Comparison of ENCODE assay signal across 8 cellular contexts in the genomic region with DNA sequence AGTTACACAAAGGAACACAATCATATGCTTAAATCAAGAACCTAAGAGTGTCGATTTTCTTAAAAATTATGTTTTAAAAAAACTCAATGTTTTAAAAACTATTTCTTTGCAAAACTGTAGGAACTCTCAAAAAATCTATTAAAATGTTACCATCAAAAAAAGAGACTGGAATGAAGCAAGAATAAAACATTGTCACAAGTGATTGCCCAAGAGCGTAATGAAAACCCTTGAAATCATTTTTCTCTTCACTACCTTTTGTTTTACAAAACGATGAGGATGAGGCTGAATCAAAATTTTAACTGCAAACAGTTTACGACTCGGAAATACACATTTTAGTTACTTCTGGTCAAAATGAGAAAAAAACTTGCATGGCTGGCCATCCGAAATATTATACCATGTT. TPM values are rescaled to one million over a fixed set of nuclear protein-coding genes. Genes with fewer than 3 reads are reported as not detected.
DNase-seq lines count a peak whose midpoint lies in the region; ATAC-seq, FAIRE-seq and TF ChIP-seq lines count a peak whose summit lies in the region.

No MANE protein-coding gene starts in this region.

- no peak overlapping the region for H2BK15ac ChIP-seq in neuronal stem cell (ENCODE audit: low read length)

- H3K27ac ChIP-seq in OCI-LY3 (ENCODE audit: low read length), result peak overlapping the region; percentile 91
- peak overlapping the region; percentile 92 for H3K27ac ChIP-seq in endothelial cell of umbilical vein (ENCODE audit: insufficient read depth, low read depth, low read length)
- no peak overlapping the region for H3K27ac ChIP-seq in neuronal stem cell (replicated peaks; ENCODE audit: low read length)

- H3K79me1 ChIP-seq in neuronal stem cell (ENCODE audit: low read depth, low read length), result peaks cover 10% of the 10 kb centered on the region

- no peak overlapping the region for H2BK120ac ChIP-seq in neuronal stem cell (ENCODE audit: low read depth, low read length)

- H3K4me2 ChIP-seq in OCI-LY3 (ENCODE audit: low read length) (peak overlapping the region; percentile 85), endothelial cell of umbilical vein (ENCODE audit: insufficient read depth, low read length) (peak overlapping the region; percentile 87), neuronal stem cell (ENCODE audit: insufficient read depth, low read length, poor library complexity, severe bottlenecking) (peak overlapping the region; percentile 49)

- H4K91ac ChIP-seq in neuronal stem cell (ENCODE audit: low read depth, low read length, poor library complexity), result no peak overlapping the region

- no peak for TF ChIP-seq POLR2A in endothelial cell of umbilical vein (IDR thresholded peaks at IDR 0.05; ENCODE audit: low read depth, low read length)

- POLR2A ChIA-PET in endothelial cell of umbilical vein (lab: Charles Lee), result interaction anchor here (0.5 to 1.4 kb wide), 3 partner anchors 17 to 184 kb away, joined by 4 to 6 read pairs (median 4); no protein-coding TSS in a partner anchor

- H3K9ac ChIP-seq in OCI-LY3 (ENCODE audit: low read length) (peak overlapping the region; percentile 97), endothelial cell of umbilical vein (replicated peaks; ENCODE audit: extremely low read depth, insufficient read depth, low read length) (peak overlapping the region; percentile 98), neuronal stem cell (ENCODE audit: low read depth, low read length, poor library complexity) (no peak overlapping the region)

- peak overlapping the region; percentile 81 for H3K4me3 ChIP-seq in OCI-LY3 (ENCODE audit: low read length)
- peak overlapping the region; percentile 66 to 84 (median 74) for H3K4me3 ChIP-seq in endothelial cell of umbilical vein (replicated peaks in 1 of 3; ENCODE audit: insufficient read depth in 1 of 3, low read depth in 1 of 3, low read length in 3 of 3)
- peak overlapping the region; percentile 94 to 99 for H3K4me3 ChIP-seq in neuronal stem cell (ENCODE audit: low read length in 2 of 2)

- H2BK5ac ChIP-seq in neuronal stem cell (ENCODE audit: low read length), result no peak overlapping the region

- no peaks in the 10 kb centered on the region for H3K9me1 ChIP-seq in endothelial cell of umbilical vein (replicated peaks; ENCODE audit: control insufficient read depth, extremely low read depth, insufficient read depth, low read length)

- no peak overlapping the region for H2AK5ac ChIP-seq in neuronal stem cell (ENCODE audit: low read depth, low read length)

- H2AFZ ChIP-seq in OCI-LY3 (ENCODE audit: low read depth, low read length), result no peak overlapping the region
- no peak overlapping the region for H2AFZ ChIP-seq in endothelial cell of umbilical vein (ENCODE audit: low read depth, low read length)
- H2AFZ ChIP-seq in neuronal stem cell (ENCODE audit: low read length), result no peak overlapping the region

- H3K36me3 ChIP-seq in OCI-LY3 (replicated peaks; ENCODE audit: low read depth, low read length) (peaks cover 27% of the 10 kb centered on the region), endothelial cell of umbilical vein (ENCODE audit: control insufficient read depth in 2 of 2, extremely low read depth in 1 of 2, insufficient read depth in 2 of 2, low read length in 2 of 2) (peaks cover 0 to under 1% of the 10 kb centered on the region in 2 experiments), neuronal stem cell (replicated peaks in 1 of 2; ENCODE audit: control insufficient read depth in 2 of 2, insufficient read depth in 2 of 2, low read length in 2 of 2) (peaks cover 3 to 43% of the 10 kb centered on the region in 2 donors)

- H3K4ac ChIP-seq in neuronal stem cell (ENCODE audit: low read length), result no peak overlapping the region

- ATAC-seq in HG02981 (IDR thresholded peaks at IDR 0.05; ENCODE audit: unreplicated experiment) (no peak), GM19463 (IDR thresholded peaks at IDR 0.05; ENCODE audit: unreplicated experiment) (no peak)

- H3K14ac ChIP-seq in neuronal stem cell (ENCODE audit: low read length), result no peak overlapping the region

- intact Hi-C loops in endothelial cell of umbilical vein (cut with micrococcal nuclease), result no loop called here

- H3K27me3 ChIP-seq in OCI-LY3 (ENCODE audit: low read depth, low read length), result no peaks in the 10 kb centered on the region
- H3K27me3 ChIP-seq in endothelial cell of umbilical vein (ENCODE audit: control insufficient read depth in 2 of 2, insufficient read depth in 2 of 2, low read length in 2 of 2), result no peaks in the 10 kb centered on the region
- no peaks in the 10 kb centered on the region for H3K27me3 ChIP-seq in neuronal stem cell (ENCODE audit: control insufficient read depth in 3 of 3, insufficient read depth in 3 of 3, low read depth in 1 of 3, low read length in 3 of 3)

- H3K9me3 ChIP-seq in OCI-LY3 (ENCODE audit: insufficient read depth, low read length) (no peaks in the 10 kb centered on the region), endothelial cell of umbilical vein (replicated peaks; ENCODE audit: control insufficient read depth, insufficient read depth, low read length) (no peaks in the 10 kb centered on the region), neuronal stem cell (replicated peaks in 1 of 2; ENCODE audit: control insufficient read depth in 2 of 2, insufficient read depth in 1 of 2, low read depth in 1 of 2, low read length in 2 of 2) (peaks cover 0 to 4% of the 10 kb centered on the region in 2 donors)

- TF ChIP-seq CTCF in OCI-LY3 (IDR thresholded peaks at IDR 0.05; ENCODE audit: low read depth, low read length) (no peak), endothelial cell of umbilical vein (IDR thresholded peaks at IDR 0.05; ENCODE audit: extremely low read depth in 1 of 2, insufficient read depth in 1 of 2, low read depth in 1 of 2, low read length in 2 of 2) (no peak)

- H3K23ac ChIP-seq in neuronal stem cell (ENCODE audit: low read depth, low read length, poor library complexity), result no peak overlapping the region

- H4K8ac ChIP-seq in neuronal stem cell (ENCODE audit: low read depth, low read length), result no peak overlapping the region

- H3K18ac ChIP-seq in neuronal stem cell (ENCODE audit: low read length), result no peak overlapping the region

- DNase-seq in CD1c-positive myeloid dendritic cell (ENCODE audit: extremely low spot score), result peak; percentile 5
- no peak for DNase-seq in endothelial cell of umbilical vein (ENCODE audit: low read depth, low spot score)
- DNase-seq in neuronal stem cell (ENCODE audit: low spot score), result no peak
- no peak for DNase-seq in mucosa of gallbladder (ENCODE audit: low spot score)
- DNase-seq in NCI-H748 treated with DMSO at 0.1 percent for 48 hours (lab: John Stamatoyannopoulos, UW), result no peak

- no CpG with 5 or more reads among the region's 6 CpGs for WGBS in neuronal stem cell (ENCODE audit: extremely low coverage in 2 of 2, insufficient read length in 2 of 2, insufficient replicate concordance in 1 of 2), 2 donors

- CTCF ChIA-PET in endothelial cell of umbilical vein (lab: Charles Lee), result interaction anchor here (1.1 to 2.0 kb wide), 4 partner anchors 31 to 71 kb away, joined by 3 to 9 read pairs (median 4); no protein-coding TSS in a partner anchor

- H3K4me1 ChIP-seq in OCI-LY3 (ENCODE audit: low read length) (peaks cover 21% of the 10 kb centered on the region), endothelial cell of umbilical vein (ENCODE audit: control insufficient read depth, extremely low read depth, insufficient read depth, low read length) (peaks cover 13% of the 10 kb centered on the region), neuronal stem cell (ENCODE audit: control insufficient read depth in 2 of 2, insufficient read depth in 1 of 2, low read depth in 1 of 2, low read length in 2 of 2) (peaks cover 3 to 12% of the 10 kb centered on the region in 2 donors)

- FAIRE-seq in endothelial cell of umbilical vein (lab: Jason Lieb, UNC), result peak; percentile 4

- H4K20me1 ChIP-seq in OCI-LY3 (ENCODE audit: insufficient read depth, low read length), result peaks cover 29% of the 10 kb centered on the region
- H4K20me1 ChIP-seq in endothelial cell of umbilical vein (replicated peaks; ENCODE audit: control insufficient read depth, extremely low read depth, insufficient read depth, low read length), result peaks cover 2% of the 10 kb centered on the region

- no peak overlapping the region for H2BK12ac ChIP-seq in neuronal stem cell (ENCODE audit: low read length)

- H3K79me2 ChIP-seq in OCI-LY3 (ENCODE audit: low read length), result peaks cover 97% of the 10 kb centered on the region
- H3K79me2 ChIP-seq in endothelial cell of umbilical vein (ENCODE audit: control insufficient read depth, insufficient read depth, low read length), result peaks cover 81% of the 10 kb centered on the region

- BruUV-seq in endothelial cell of umbilical vein (replicated peaks; lab: Mats Ljungman, UMichigan), result no TSS peak

- dilution Hi-C loops in endothelial cell of umbilical vein (cut with MboI; ENCODE audit: extremely low pct_ligation_motif_present, low sequenced_read_pairs), result no loop called here

RNA-seq across cellular contexts. Expression of a gene that starts 0.9 kb away (rescaled TPM):
- total RNA-seq in endothelial cell of umbilical vein, result 115 and 121 TPM in 2 replicates
- 19.9 and 28.7 TPM in 2 replicates for polyA plus RNA-seq in endothelial cell of umbilical vein
- 44.2 and 45.0 TPM in 2 replicates for polyA plus RNA-seq in endothelial cell of umbilical vein (2011; cell fraction: cytosol; rRNA removed)
- 28.8 and 35.9 TPM in 2 replicates for polyA plus RNA-seq in endothelial cell of umbilical vein (2011; cell fraction: nucleus; rRNA removed)
- polyA plus RNA-seq in endothelial cell of umbilical vein (2012), result 102 and 115 TPM in 2 replicates
- 45.5 and 46.2 TPM in 2 replicates for polyA minus RNA-seq in endothelial cell of umbilical vein
- 36.8 TPM for polyA minus RNA-seq in endothelial cell of umbilical vein (2011; cell fraction: cytosol; rRNA and poly(A)+ RNA removed)
- polyA minus RNA-seq in endothelial cell of umbilical vein (2011; cell fraction: nucleus; rRNA and poly(A)+ RNA removed), result 40.9 and 51.3 TPM in 2 replicates
- polyA plus RNA-seq in neuronal stem cell (2013, experiment 1 of 2), result 75.4 TPM
- polyA plus RNA-seq in neuronal stem cell (2013, experiment 2 of 2), result 79.1 TPM
- 87.9 TPM for total RNA-seq in mucosa of gallbladder

RNA-seq across cellular contexts. Expression of a gene that starts 1.8 kb away (rescaled TPM):
- total RNA-seq in endothelial cell of umbilical vein, result 16.7 and 17.8 TPM in 2 replicates
- polyA plus RNA-seq in endothelial cell of umbilical vein, result 4.0 and 5.4 TPM in 2 replicates
- 7.3 and 8.7 TPM in 2 replicates for polyA plus RNA-seq in endothelial cell of umbilical vein (2011; cell fraction: cytosol; rRNA removed)
- polyA plus RNA-seq in endothelial cell of umbilical vein (2011; cell fraction: nucleus; rRNA removed), result 9.1 and 12.8 TPM in 2 replicates
- polyA plus RNA-seq in endothelial cell of umbilical vein (2012), result 7.2 and 12.0 TPM in 2 replicates
- polyA minus RNA-seq in endothelial cell of umbilical vein, result 6.2 and 7.0 TPM in 2 replicates
- polyA minus RNA-seq in endothelial cell of umbilical vein (2011; cell fraction: cytosol; rRNA and poly(A)+ RNA removed), result 9.6 TPM
- polyA minus RNA-seq in endothelial cell of umbilical vein (2011; cell fraction: nucleus; rRNA and poly(A)+ RNA removed), result 5.4 and 7.9 TPM in 2 replicates
- 41.0 TPM for polyA plus RNA-seq in neuronal stem cell (2013, experiment 1 of 2)
- 42.4 TPM for polyA plus RNA-seq in neuronal stem cell (2013, experiment 2 of 2)
- 5.0 TPM for total RNA-seq in mucosa of gallbladder

RNA-seq across cellular contexts. Expression of a gene that starts 53.0 kb away (rescaled TPM):
- total RNA-seq in endothelial cell of umbilical vein, result 7.2 and 9.5 TPM in 2 replicates
- 0.54 and 1.0 TPM in 2 replicates for polyA plus RNA-seq in endothelial cell of umbilical vein
- 1.4 and 1.7 TPM in 2 replicates for polyA plus RNA-seq in endothelial cell of umbilical vein (2011; cell fraction: cytosol; rRNA removed)
- 4.0 and 5.1 TPM in 2 replicates for polyA plus RNA-seq in endothelial cell of umbilical vein (2011; cell fraction: nucleus; rRNA removed)
- polyA plus RNA-seq in endothelial cell of umbilical vein (2012), result 5.9 and 7.4 TPM in 2 replicates
- 3.2 TPM in 2 replicates for polyA minus RNA-seq in endothelial cell of umbilical vein
- polyA minus RNA-seq in endothelial cell of umbilical vein (2011; cell fraction: cytosol; rRNA and poly(A)+ RNA removed), result 1.4 TPM
- 9.6 and 11.0 TPM in 2 replicates for polyA minus RNA-seq in endothelial cell of umbilical vein (2011; cell fraction: nucleus; rRNA and poly(A)+ RNA removed)
- 15.9 TPM for polyA plus RNA-seq in neuronal stem cell (2013, experiment 1 of 2)
- 17.2 TPM for polyA plus RNA-seq in neuronal stem cell (2013, experiment 2 of 2)
- 7.7 TPM for total RNA-seq in mucosa of gallbladder
